ENCODE assay signal across 8 cellular contexts in genomic region chr9:113155911-113156559, GRCh38. TPM values are rescaled to one million over a fixed set of nuclear protein-coding genes. Genes with fewer than 3 reads are reported as not detected.
DNase-seq lines count a peak whose midpoint lies in the region; ATAC-seq, FAIRE-seq and TF ChIP-seq lines count a peak whose summit lies in the region.

No MANE protein-coding gene starts in this region.

- no peak overlapping the region for H3K27ac ChIP-seq in CD8-positive, alpha-beta T cell (ENCODE audit: low read depth, low read length)
- H3K27ac ChIP-seq in OCI-LY7 (ENCODE audit: low read depth, low read length, poor library complexity, severe bottlenecking) (no peak overlapping the region), small intestine (ENCODE audit: low read depth in 1 of 2, low read length in 1 of 2) (peak overlapping the region in 1 of 2 donors; percentile 14)

- intact Hi-C loops in CD8-positive, alpha-beta T cell (cut with DNase I, micrococcal nuclease): no loop called here
- intact Hi-C loops in OCI-LY7 (cut with micrococcal nuclease; ENCODE audit: unreplicated experiment): no loop called here

- H3K9me3 ChIP-seq in CD8-positive, alpha-beta T cell (ENCODE audit: low read length): no peaks in the 10 kb centered on the region
- H3K9me3 ChIP-seq in OCI-LY7 (ENCODE audit: low read length): no peaks in the 10 kb centered on the region
- no peaks in the 10 kb centered on the region for H3K9me3 ChIP-seq in small intestine (ENCODE audit: control insufficient read depth, low read depth)

- H3K79me2 ChIP-seq in OCI-LY7 (ENCODE audit: insufficient read depth, low read depth, low read length): no peaks in the 10 kb centered on the region

- H3K4me1 Mint-ChIP-seq in CD8-positive, alpha-beta T cell (ENCODE audit: low read depth): peaks cover 38% of the 10 kb centered on the region
- H3K4me1 Mint-ChIP-seq in activated naive CD8-positive, alpha-beta T cell treated with anti-CD3 and anti-CD28 coated beads, Interleukin-2, amount 50 U/mL, for 24 hours: peaks cover 36% of the 10 kb centered on the region

- no peak overlapping the region for H3K4me2 ChIP-seq in OCI-LY7 (ENCODE audit: low read length)

- no peak for FAIRE-seq in small intestine (lab: Jason Lieb, UNC)

- TF ChIP-seq CTCF in CD8-positive, alpha-beta T cell (IDR thresholded peaks at IDR 0.05): no peak
- no peak for TF ChIP-seq CTCF in OCI-LY7 (conservative IDR thresholded peaks at IDR 0.05; ENCODE audit: low read length)

- H3K27ac Mint-ChIP-seq in CD8-positive, alpha-beta T cell: peak overlapping the region; percentile 84
- peak overlapping the region; percentile 63 for H3K27ac Mint-ChIP-seq in activated naive CD8-positive, alpha-beta T cell treated with anti-CD3 and anti-CD28 coated beads, Interleukin-2, amount 50 U/mL, for 24 hours

- H3K4me3 ChIP-seq in CD8-positive, alpha-beta T cell (ENCODE audit: low read depth, low read length): no peak overlapping the region
- H3K4me3 ChIP-seq in OCI-LY7 (ENCODE audit: low read depth, low read length, poor library complexity, severe bottlenecking): no peak overlapping the region
- H3K4me3 ChIP-seq in small intestine (ENCODE audit: low read depth in 1 of 2, low read length in 2 of 2): no peak overlapping the region

- H3K9me2 ChIP-seq in OCI-LY7 (ENCODE audit: insufficient read depth, low read length): no peaks in the 10 kb centered on the region

- DNase-seq in CD8-positive, alpha-beta T cell: peak in 1 of 7 experiments; percentile 63
- DNase-seq in OCI-LY7 (ENCODE audit: low spot score): no peak
- peak; percentile 44 for DNase-seq in activated naive CD8-positive, alpha-beta T cell treated with anti-CD3 and anti-CD28 coated beads, Interleukin-2, amount 50 U/mL, for 24 hours
- DNase-seq in small intestine: peak; percentile 10
- no peak for DNase-seq in epidermal melanocyte (ENCODE audit: insufficient read length, low spot score)
- DNase-seq in activated gamma-delta T cell treated with Interleukin-2 at 50 U/mL for 16 hours: no peak

- WGBS in small intestine, 3 donors: 40 to 50% (median 49%) methylated on average over 7 of the region's 7 CpGs

- H3K4me3 Mint-ChIP-seq in CD8-positive, alpha-beta T cell: peak overlapping the region; percentile 62
- peak overlapping the region; percentile 18 for H3K4me3 Mint-ChIP-seq in activated naive CD8-positive, alpha-beta T cell treated with anti-CD3 and anti-CD28 coated beads, Interleukin-2, amount 50 U/mL, for 24 hours

- ATAC-seq in CD8-positive, alpha-beta T cell: peak; percentile 84
- ATAC-seq in activated naive CD8-positive, alpha-beta T cell treated with anti-CD3 and anti-CD28 coated beads, Interleukin-2, amount 50 U/mL, for 24 hours: peak; percentile 50
- ATAC-seq in GM21447 (IDR thresholded peaks at IDR 0.05; ENCODE audit: unreplicated experiment) (no peak), GM19351 (IDR thresholded peaks at IDR 0.05; ENCODE audit: unreplicated experiment) (no peak)

- no peaks in the 10 kb centered on the region for H3K27me3 Mint-ChIP-seq in CD8-positive, alpha-beta T cell (ENCODE audit: low read depth)
- H3K27me3 Mint-ChIP-seq in activated naive CD8-positive, alpha-beta T cell treated with anti-CD3 and anti-CD28 coated beads, Interleukin-2, amount 50 U/mL, for 24 hours: no peaks in the 10 kb centered on the region

- no peaks in the 10 kb centered on the region for H4K20me1 ChIP-seq in OCI-LY7 (ENCODE audit: insufficient read depth, low read length)

- peaks cover 24% of the 10 kb centered on the region for H3K4me1 ChIP-seq in CD8-positive, alpha-beta T cell (ENCODE audit: insufficient read depth, low read length)
- H3K4me1 ChIP-seq in OCI-LY7 (ENCODE audit: insufficient read depth, low read length, poor library complexity, severe bottlenecking): peaks cover 6% of the 10 kb centered on the region
- peaks cover 0 to 3% of the 10 kb centered on the region in 2 donors for H3K4me1 ChIP-seq in small intestine (ENCODE audit: control insufficient read depth in 2 of 2, insufficient read depth in 1 of 2, low read depth in 1 of 2, low read length in 1 of 2)

- H2AFZ ChIP-seq in OCI-LY7 (ENCODE audit: low read length): no peak overlapping the region

- CTCF ChIA-PET in CD8-positive, alpha-beta T cell (lab: Charles Lee): interaction anchor here (0.6 to 0.7 kb wide), 2 partner anchors 503 to 679 kb away, joined by 3 read pairs; no protein-coding TSS in a partner anchor
- CTCF ChIA-PET in OCI-LY7 (lab: Charles Lee; ENCODE audit: unreplicated experiment): interaction anchor here (0.6 kb wide), 1 partner anchor 65 kb away, joined by 3 read pairs; the partner anchor contains the start of gene SLC31A1

- H3K27me3 ChIP-seq in CD8-positive, alpha-beta T cell (ENCODE audit: insufficient read depth, low read length): no peaks in the 10 kb centered on the region
- H3K27me3 ChIP-seq in small intestine (ENCODE audit: control insufficient read depth in 2 of 2, insufficient read depth in 2 of 2, low read length in 2 of 2): no peaks in the 10 kb centered on the region

- H3K9me3 Mint-ChIP-seq in CD8-positive, alpha-beta T cell: no peaks in the 10 kb centered on the region
- H3K9me3 Mint-ChIP-seq in activated naive CD8-positive, alpha-beta T cell treated with anti-CD3 and anti-CD28 coated beads, Interleukin-2, amount 50 U/mL, for 24 hours: no peaks in the 10 kb centered on the region

- BruUV-seq in OCI-LY7 (replicated peaks; lab: Mats Ljungman, UMichigan): TSS peak; percentile 8

- H3K36me3 Mint-ChIP-seq in CD8-positive, alpha-beta T cell: peaks cover 27% of the 10 kb centered on the region
- H3K36me3 Mint-ChIP-seq in activated naive CD8-positive, alpha-beta T cell treated with anti-CD3 and anti-CD28 coated beads, Interleukin-2, amount 50 U/mL, for 24 hours (ENCODE audit: low read depth): peaks cover 7% of the 10 kb centered on the region

- no peaks in the 10 kb centered on the region for H3K36me3 ChIP-seq in CD8-positive, alpha-beta T cell (ENCODE audit: insufficient read depth, low read length)
- peaks cover 19% of the 10 kb centered on the region for H3K36me3 ChIP-seq in OCI-LY7 (ENCODE audit: insufficient read depth, low read length)
- peaks cover 3 to 13% of the 10 kb centered on the region in 2 donors for H3K36me3 ChIP-seq in small intestine (ENCODE audit: control insufficient read depth in 2 of 2, insufficient read depth in 2 of 2, low read length in 2 of 2)

- POLR2A ChIA-PET in CD8-positive, alpha-beta T cell (lab: Charles Lee): no interaction called here
- POLR2A ChIA-PET in OCI-LY7 (lab: Charles Lee): interaction anchor here (0.6 to 1.0 kb wide), 2 partner anchors 20 to 101 kb away, joined by 3 read pairs; no protein-coding TSS in a partner anchor

RNA-seq across cellular contexts. Expression of gene SLC31A2, which starts 5.2 kb away (rescaled TPM):
- total RNA-seq in CD8-positive, alpha-beta T cell: 1 to 10 TPM; 5.4 to 6.0 TPM
- total RNA-seq in OCI-LY7 (2014; rRNA removed; shearing (Covaris generic)): 0.70 and 2.7 TPM in 2 replicates
- total RNA-seq in OCI-LY7 (2022): 1.3 and 2.2 TPM in 2 replicates
- polyA plus RNA-seq in small intestine: 10 to 100 TPM; 10.5 to 41.6 (median 27.3) TPM

Comparison
In these comparisons a context has a peak if more than half of its experiments do, and no peak if none do; other contexts are left out.
1. ATAC-seq: peak in CD8-positive, alpha-beta T cell (single experiment) and activated naive CD8-positive, alpha-beta T cell treated with anti-CD3 and anti-CD28 coated beads, Interleukin-2, amount 50 U/mL, for 24 hours (single experiment); none in GM21447 (single experiment) and GM19351 (single experiment).
2. DNase-seq: peak in activated naive CD8-positive, alpha-beta T cell treated with anti-CD3 and anti-CD28 coated beads, Interleukin-2, amount 50 U/mL, for 24 hours (single experiment) and small intestine (single experiment); none in OCI-LY7 (single experiment), epidermal melanocyte (single experiment) and activated gamma-delta T cell treated with Interleukin-2 at 50 U/mL for 16 hours (single experiment).